ENCODE assay signal across 22 cellular contexts in the genomic region with DNA sequence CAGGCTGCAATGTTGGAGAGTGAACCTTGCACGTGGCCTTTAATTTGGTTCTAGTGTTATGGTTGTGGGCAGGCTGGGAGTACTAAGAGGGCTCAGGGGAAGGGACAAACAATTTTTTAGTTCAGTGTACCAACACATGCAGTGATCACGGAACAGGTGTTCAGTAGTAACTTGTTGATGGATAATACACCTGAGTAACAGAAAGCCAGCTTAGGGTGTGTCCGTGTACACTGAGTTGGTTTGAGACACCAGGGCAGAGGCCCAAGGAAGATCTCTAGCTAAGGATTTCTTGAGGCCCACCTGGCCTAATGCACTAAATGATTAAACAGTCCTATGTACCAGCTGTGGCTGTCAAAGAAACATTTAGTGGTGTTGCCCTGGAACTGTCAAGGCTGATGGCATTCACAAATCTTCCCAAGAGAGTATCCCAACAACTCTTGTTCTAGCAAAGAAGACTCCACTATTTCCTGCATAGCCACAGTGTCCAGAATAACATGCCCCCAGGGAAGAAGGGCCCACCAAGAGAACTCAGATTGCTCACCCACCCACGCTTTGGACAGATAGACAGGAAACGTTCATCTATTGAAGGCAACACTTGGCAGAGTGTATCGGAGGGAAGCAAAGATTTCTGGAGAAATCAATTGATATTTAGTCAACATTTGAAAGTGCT.
"Had no signal": no experiment of that assay in that cellular context is flagged by ENCODE, and none has a peak within 500 bp of the region (broad histone marks: within the 10 kb centered on the region; RNA-seq: fewer than 3 reads in every experiment).

No MANE protein-coding gene starts in this region.

- H3K27me3 ChIP-seq: esophagus muscularis mucosa, left lung, spleen, tibial nerve had no signal

- H3K4me3 ChIP-seq: esophagus muscularis mucosa, left lung, lower lobe of right lung, spleen, tibial nerve had no signal

- H3K4me1 ChIP-seq: esophagus muscularis mucosa, left lung, lower lobe of right lung, tibial nerve had no signal

- H3K36me3 ChIP-seq: esophagus muscularis mucosa, left lung, lower lobe of right lung, spleen, tibial nerve had no signal

- H3K9me3 ChIP-seq: esophagus muscularis mucosa, lower lobe of right lung, tibial nerve had no signal

- H3K27ac ChIP-seq: esophagus muscularis mucosa, left lung, lower lobe of right lung, spleen, tibial nerve had no signal

- DNase-seq: activated CD4-positive, alpha-beta memory T cell treated with anti-CD3 and anti-CD28 coated beads, Interleukin-2, amount 10 ng/mL, durations not matched to agents 7 days and 5 days; activated CD4-positive, alpha-beta T cell treated with anti-CD3 and anti-CD28 coated beads for 1 hour; activated CD4-positive, alpha-beta T cell treated with anti-CD3 and anti-CD28 coated beads, Interleukin-2, amount 10 ng/mL, durations not matched to agents 7 days and 5 days; activated CD8-positive, alpha-beta memory T cell treated with anti-CD3 and anti-CD28 coated beads, Interleukin-2, amount 50 U/mL, for 48 hours; activated gamma-delta T cell treated with Interleukin-2 at 50 U/mL for 16 hours; activated naive CD4-positive, alpha-beta T cell treated with anti-CD3 and anti-CD28 coated beads, Interleukin-2, amount 50 U/mL, for 16 hours; activated T-cell treated with anti-CD3 and anti-CD28 coated beads, Interleukin-2, amount 50 U/mL, for 24 hours; amniotic stem cell; central memory CD4-positive, alpha-beta T cell; kidney glomerular epithelial cell; left lung; lower lobe of right lung; posterior cingulate gyrus; right cardiac atrium; spleen; stimulated activated naive CD4-positive, alpha-beta T cell; T1000 had no signal

- FAIRE-seq: endothelial cell of umbilical vein, frontal cortex had no signal

- ATAC-seq: left lung, right cardiac atrium, WTC11 had no signal
